In the genomic region with DNA sequence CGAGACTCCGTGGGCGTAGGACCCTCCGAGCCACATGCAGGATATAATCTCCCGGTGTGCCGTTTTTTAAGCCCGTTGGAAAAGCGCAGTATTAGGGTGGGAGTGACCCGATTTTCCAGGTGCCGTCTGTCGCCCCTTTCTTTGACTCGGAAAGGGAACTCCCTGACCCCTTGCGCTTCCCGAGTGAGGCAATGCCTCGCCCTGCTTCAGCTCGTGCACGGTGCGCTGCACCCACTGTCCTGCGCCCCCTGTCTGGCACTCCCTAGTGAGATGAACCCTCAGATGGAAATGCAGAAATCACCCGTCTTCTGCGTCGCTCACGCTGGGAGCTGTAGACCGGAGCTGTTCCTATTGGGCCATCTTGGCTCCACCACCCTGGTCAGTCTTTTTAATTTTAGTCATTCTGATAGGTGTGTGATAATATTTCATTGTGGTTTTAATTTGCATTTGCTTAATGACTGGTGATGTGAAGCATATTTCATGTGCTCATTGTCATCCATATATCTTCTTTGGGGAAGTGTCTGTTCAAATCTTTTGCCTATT, we compare ENCODE assay signal across 1 cellular context.
TF ChIP-seq lines count a peak whose summit lies in the region.

No MANE protein-coding gene starts in this region.

TF ChIP-seq in HEK293, 187 proteins besides CTCF, POLR2A, EP300 and RAD21 (continued from another document):
- TF ChIP-seq ZXDB (tag by site-specific recombination; IDR thresholded peaks at IDR 0.05) (peak; percentile 57), ZFP3 (tag by site-specific recombination; IDR thresholded peaks at IDR 0.05; ENCODE audit: low read depth) (peak; percentile 54; the same call in 1 of the 2 replicates)
- TF ChIP-seq, protein P1, sequence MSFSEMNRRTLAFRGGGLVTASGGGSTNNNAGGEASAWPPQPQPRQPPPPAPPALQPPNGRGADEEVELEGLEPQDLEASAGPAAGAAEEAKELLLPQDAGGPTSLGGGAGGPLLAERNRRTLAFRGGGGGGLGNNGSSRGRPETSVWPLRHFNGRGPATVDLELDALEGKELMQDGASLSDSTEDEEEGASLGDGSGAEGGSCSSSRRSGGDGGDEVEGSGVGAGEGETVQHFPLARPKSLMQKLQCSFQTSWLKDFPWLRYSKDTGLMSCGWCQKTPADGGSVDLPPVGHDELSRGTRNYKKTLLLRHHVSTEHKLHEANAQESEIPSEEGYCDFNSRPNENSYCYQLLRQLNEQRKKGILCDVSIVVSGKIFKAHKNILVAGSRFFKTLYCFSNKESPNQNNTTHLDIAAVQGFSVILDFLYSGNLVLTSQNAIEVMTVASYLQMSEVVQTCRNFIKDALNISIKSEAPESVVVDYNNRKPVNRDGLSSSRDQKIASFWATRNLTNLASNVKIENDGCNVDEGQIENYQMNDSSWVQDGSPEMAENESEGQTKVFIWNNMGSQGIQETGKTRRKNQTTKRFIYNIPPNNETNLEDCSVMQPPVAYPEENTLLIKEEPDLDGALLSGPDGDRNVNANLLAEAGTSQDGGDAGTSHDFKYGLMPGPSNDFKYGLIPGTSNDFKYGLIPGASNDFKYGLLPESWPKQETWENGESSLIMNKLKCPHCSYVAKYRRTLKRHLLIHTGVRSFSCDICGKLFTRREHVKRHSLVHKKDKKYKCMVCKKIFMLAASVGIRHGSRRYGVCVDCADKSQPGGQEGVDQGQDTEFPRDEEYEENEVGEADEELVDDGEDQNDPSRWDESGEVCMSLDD (tag by site-specific recombination; IDR thresholded peaks at IDR 0.05) = peak; percentile 75; the same call in 1 of the 2 replicates
